Comparison of ENCODE assay signal across 22 cellular contexts in genomic region chr15:65918357-65918920, GRCh38. TPM values are rescaled to one million over a fixed set of nuclear protein-coding genes. Genes with fewer than 3 reads are reported as not detected.
A peak's percentile ranks its signal among the peaks of the same experiment; 100 is the strongest.
DNase-seq lines count a peak whose midpoint lies in the region; ATAC-seq, FAIRE-seq and TF ChIP-seq lines count a peak whose summit lies in the region.
"Had no signal": no experiment of that assay in that cellular context is flagged by ENCODE, and none has a peak within 500 bp of the region (broad histone marks: within the 10 kb centered on the region; RNA-seq: fewer than 3 reads in every experiment).

No MANE protein-coding gene starts in this region.

- no peaks in the 10 kb centered on the region for H3K27me3 ChIP-seq in GM12878 (replicated peaks in 1 of 2; ENCODE audit: control insufficient read depth in 2 of 2, insufficient read depth in 2 of 2, low read length in 1 of 2)
- no peaks in the 10 kb centered on the region for H3K27me3 ChIP-seq in small intestine (ENCODE audit: control insufficient read depth in 2 of 2, insufficient read depth in 2 of 2, low read length in 2 of 2)
- H3K27me3 ChIP-seq: brain microvascular endothelial cell, heart left ventricle, uterus had no signal

- POLR2A ChIA-PET in HEK293 (lab: Yijun Ruan, JAX): no interaction called here
- POLR2A ChIA-PET in GM12878 (lab: Charles Lee): interaction anchor here (0.7 to 3.1 kb wide), 5 partner anchors 14 to 131 kb away, joined by 5 to 19 read pairs (median 13); partner anchors contain the start of gene RAB11A

- TF ChIP-seq CTCF in HEK293 (tag by site-specific recombination; IDR thresholded peaks at IDR 0.05): no peak
- TF ChIP-seq CTCF in GM12878 (IDR thresholded peaks at IDR 0.05 in 2 of 3, conservative IDR thresholded peaks at IDR 0.05 in 1 of 3; ENCODE audit: control insufficient read depth in 2 of 3, extremely low read depth in 1 of 3, insufficient read depth in 1 of 3, low read depth in 3 of 3, low read length in 3 of 3): no peak

- no peaks in the 10 kb centered on the region for H3K79me2 ChIP-seq in GM12878 (ENCODE audit: control insufficient read depth, insufficient read depth, low read length)

- no peaks in the 10 kb centered on the region for H3K9me3 ChIP-seq in HEK293 (ENCODE audit: control insufficient read depth, insufficient read depth, low read depth, low read length)
- H3K9me3 ChIP-seq in GM12878 (replicated peaks; ENCODE audit: control insufficient read depth, insufficient read depth, low read length): no peaks in the 10 kb centered on the region
- H3K9me3 ChIP-seq in small intestine (ENCODE audit: control insufficient read depth, low read depth): no peaks in the 10 kb centered on the region
- H3K9me3 ChIP-seq: heart left ventricle, thoracic aorta, uterus had no signal

- peak overlapping the region in 1 of 2 donors; percentile 49 for H3K4me3 Mint-ChIP-seq in stimulated activated naive CD8-positive, alpha-beta T cell treated with anti-CD3 and anti-CD28 coated beads, Interleukin-15, amount 100 ng/mL, for 72 hours

- CTCF ChIA-PET in HEK293 (lab: Yijun Ruan, JAX): interaction anchor here (0.6 to 1.5 kb wide), 3 partner anchors 61 to 333 kb away, joined by 3 to 4 read pairs (median 3); no protein-coding TSS in a partner anchor
- CTCF ChIA-PET in GM12878 (lab: Yijun Ruan, JAX): interaction anchor here (0.7 to 4.5 kb wide), 13 partner anchors 8 to 167 kb away, joined by 3 to 42 read pairs (median 5); no protein-coding TSS in a partner anchor

- H3K4me1 ChIP-seq in HEK293 (ENCODE audit: control insufficient read depth, insufficient read depth, low read length) (no peaks in the 10 kb centered on the region), GM12878 (ENCODE audit: control insufficient read depth, insufficient read depth, low read length) (peaks cover 72% of the 10 kb centered on the region), small intestine (ENCODE audit: control insufficient read depth in 2 of 2, insufficient read depth in 1 of 2, low read depth in 1 of 2, low read length in 1 of 2) (no peaks in the 10 kb centered on the region)
- H3K4me1 ChIP-seq: uterus had no signal

- no peaks in the 10 kb centered on the region for H3K36me3 Mint-ChIP-seq in activated naive CD4-positive, alpha-beta T cell treated with anti-CD3 and anti-CD28 coated beads, Interleukin-2, amount 50 U/mL, for 72 hours

- peak; percentile 36 to 39 for ATAC-seq in activated naive CD4-positive, alpha-beta T cell treated with anti-CD3 and anti-CD28 coated beads, Interleukin-2, amount 50 U/mL, for 72 hours
- no peak for ATAC-seq in GM12878
- no peak for ATAC-seq in stimulated activated naive CD8-positive, alpha-beta T cell treated with anti-CD3 and anti-CD28 coated beads, Interleukin-15, amount 100 ng/mL, for 72 hours
- ATAC-seq: heart left ventricle had no signal

- H3K4me3 ChIP-seq in HEK293 (ENCODE audit: low read depth, low read length) (no peak overlapping the region), GM12878 (no peak overlapping the region), small intestine (ENCODE audit: low read depth in 1 of 2, low read length in 2 of 2) (no peak overlapping the region)
- H3K4me3 ChIP-seq: heart left ventricle, thoracic aorta, uterus had no signal

- no peak for TF ChIP-seq POLR2A in GM12878 (IDR thresholded peaks at IDR 0.05; ENCODE audit: low read depth, low read length)

- DNase-seq in activated naive CD4-positive, alpha-beta T cell treated with anti-CD3 and anti-CD28 coated beads, Interleukin-2, amount 50 U/mL, for 72 hours (ENCODE audit: low spot score in 2 of 2): no peak
- no peak for DNase-seq in activated naive CD4-positive, alpha-beta T cell treated with Interleukin-2 at 50 U/mL for 16 hours
- DNase-seq in GM12878 (ENCODE audit: low read depth, low spot score) (peak; percentile 51), NCI-H1092 treated with DMSO at 0.1 percent for 48 hours (lab: John Stamatoyannopoulos, UW) (no peak), small intestine (no peak)
- DNase-seq in stimulated activated naive CD8-positive, alpha-beta T cell treated with anti-CD3 and anti-CD28 coated beads, Interleukin-15, amount 100 ng/mL, for 72 hours: no peak
- DNase-seq: brain microvascular endothelial cell; effector CD4-positive, alpha-beta T cell; erythroblast; foreskin fibroblast; heart left ventricle; kidney glomerular epithelial cell; mammary epithelial cell; NCI-H2081 treated with DMSO at 0.1 percent for 48 hours; occipital lobe; OCI-M1; stimulated activated CD4-positive, alpha-beta T cell treated with anti-CD3 and anti-CD28 coated beads, Interleukin-1b, Interleukin-23, amount 100 ng/mL, for 48 hours; T1000; uterus had no signal

- BruUV-seq in GM12878 (replicated peaks; lab: Mats Ljungman, UMichigan): no TSS peak

- H2AFZ ChIP-seq in GM12878 (ENCODE audit: control insufficient read depth, low read depth, low read length): no peak overlapping the region

- no peak overlapping the region for H3K4me2 ChIP-seq in GM12878 (ENCODE audit: control insufficient read depth, insufficient read depth)

- H3K9me3 Mint-ChIP-seq in activated naive CD4-positive, alpha-beta T cell treated with anti-CD3 and anti-CD28 coated beads, Interleukin-2, amount 50 U/mL, for 72 hours: no peaks in the 10 kb centered on the region
- no peaks in the 10 kb centered on the region for H3K9me3 Mint-ChIP-seq in stimulated activated naive CD8-positive, alpha-beta T cell treated with anti-CD3 and anti-CD28 coated beads, Interleukin-15, amount 100 ng/mL, for 72 hours

- FAIRE-seq in GM12878 (lab: Jason Lieb, UNC) (no peak), small intestine (lab: Jason Lieb, UNC) (no peak)
- FAIRE-seq: D721Med had no signal

- no peak; the same call in 1 of the 2 replicates for TF ChIP-seq RAD21 in GM12878 (IDR thresholded peaks at IDR 0.05; ENCODE audit: insufficient read depth, low read depth, low read length)

- TF ChIP-seq EP300 in GM12878 (IDR thresholded peaks at IDR 0.05; ENCODE audit: borderline replicate concordance in 1 of 2, control insufficient read depth in 1 of 2, low read depth in 2 of 2, low read length in 2 of 2): 0 out of 4 replicates have a peak, but pooled peaks of 1 of the 2 experiments have one; percentile 16

- H3K9ac ChIP-seq in GM12878 (ENCODE audit: control insufficient read depth, insufficient read depth, low read length): no peak overlapping the region

- RAD21 ChIA-PET in GM12878 (lab: Charles Lee; ENCODE audit: unreplicated experiment): interaction anchor here (0.8 to 3.7 kb wide), 8 partner anchors 9 to 247 kb away, joined by 3 to 37 read pairs (median 12); partner anchors contain the start of gene RAB11A

- WGBS in GM12878 (ENCODE audit: insufficient coverage, insufficient replicate concordance, low lambda C conversion rate, missing lambda C conversion rate): 2% methylated on average over 3 of the region's 3 CpGs
- 80 to 93% (median 84%) methylated on average over 3 of the region's 3 CpGs for WGBS in small intestine, 3 donors

- in situ Hi-C loops in GM12878 (cut with MboI): no loop called here

- intact Hi-C loops in GM12878 (cut with micrococcal nuclease; ENCODE audit: unreplicated experiment): no loop called here

- H3K36me3 ChIP-seq in HEK293 (ENCODE audit: control insufficient read depth in 2 of 2, insufficient read depth in 1 of 2, low read length in 2 of 2) (peaks cover 0 to 18% of the 10 kb centered on the region in 2 experiments; a peak in 1 of 3 replicates), GM12878 (ENCODE audit: control insufficient read depth in 2 of 2, insufficient read depth in 2 of 2, low read length in 1 of 2) (peaks cover 0 to 1% of the 10 kb centered on the region in 2 experiments; a peak in 2 of 4 replicates), small intestine (ENCODE audit: control insufficient read depth in 2 of 2, insufficient read depth in 2 of 2, low read length in 2 of 2) (no peaks in the 10 kb centered on the region)
- H3K36me3 ChIP-seq: brain microvascular endothelial cell, thoracic aorta, uterus had no signal

- H4K20me1 ChIP-seq in GM12878 (ENCODE audit: control insufficient read depth, insufficient read depth): no peaks in the 10 kb centered on the region

- peak overlapping the region in 1 of 2 donors; percentile 19 for H3K27ac Mint-ChIP-seq in activated naive CD4-positive, alpha-beta T cell treated with anti-CD3 and anti-CD28 coated beads, Interleukin-2, amount 50 U/mL, for 72 hours
- peak overlapping the region; percentile 61 to 85 for H3K27ac Mint-ChIP-seq in stimulated activated naive CD8-positive, alpha-beta T cell treated with anti-CD3 and anti-CD28 coated beads, Interleukin-15, amount 100 ng/mL, for 72 hours

- SMC1A ChIA-PET in GM12878 (lab: Charles Lee; ENCODE audit: uncharacterized antibody, unreplicated experiment): interaction anchor here (0.9 to 6.6 kb wide), 11 partner anchors 10 to 373 kb away, joined by 3 to 70 read pairs (median 9); partner anchors contain the start of gene RAB11A

- H3K27ac ChIP-seq in HEK293 (ENCODE audit: extremely low read depth, low read depth, low read length): no peak overlapping the region
- peak overlapping the region; percentile 85 for H3K27ac ChIP-seq in GM12878 (ENCODE audit: control insufficient read depth, insufficient read depth)
- H3K27ac ChIP-seq in small intestine (ENCODE audit: low read depth in 1 of 2, low read length in 1 of 2): no peak overlapping the region
- H3K27ac ChIP-seq: brain microvascular endothelial cell, heart left ventricle, thoracic aorta, uterus had no signal

- H3K4me1 Mint-ChIP-seq in stimulated activated naive CD8-positive, alpha-beta T cell treated with anti-CD3 and anti-CD28 coated beads, Interleukin-15, amount 100 ng/mL, for 72 hours: peaks cover 52% of the 10 kb centered on the region

- H3K27me3 Mint-ChIP-seq in stimulated activated naive CD8-positive, alpha-beta T cell treated with anti-CD3 and anti-CD28 coated beads, Interleukin-15, amount 100 ng/mL, for 72 hours: no peaks in the 10 kb centered on the region

RNA-seq across cellular contexts. Expression of gene RAB11A, which starts 49.1 kb away (rescaled TPM):
- 100 to 1,000 TPM; 133 to 188 TPM for total RNA-seq in activated naive CD4-positive, alpha-beta T cell treated with anti-CD3 and anti-CD28 coated beads, Interleukin-2, amount 50 U/mL, for 72 hours
- total RNA-seq in GM12878 (2013; cell fraction: nucleolus; rRNA removed): 70.8 and 70.9 TPM in 2 replicates
- total RNA-seq in GM12878 (2014; rRNA removed) (128 and 141 TPM in 2 replicates), GM12878 (2014; rRNA removed; fragmentation: Illumina TruSeq; extraction: Trizol) (148 and 152 TPM in 2 replicates), GM12878 (2021) (182 and 204 TPM in 2 replicates)
- 108 TPM for polyA plus RNA-seq in GM12878 (2011; ENCODE audit: low read depth)
- polyA plus RNA-seq in GM12878 (2011; rRNA removed) (387 and 412 TPM in 2 replicates), GM12878 (2014; fragmentation: Illumina TruSeq; extraction: Trizol) (274 and 338 TPM in 2 replicates), GM12878 (2014; fragmentation: Nextera tagmentation; extraction: Ambion mirVana) (100 to 1,000 TPM; 155 to 179 TPM), GM12878 (2014; rRNA removed) (218 and 266 TPM in 2 replicates), GM12878 (2016; fragmentation: Nextera tagmentation; extraction: Ambion mirVana) (100 to 1,000 TPM; 275 to 291 TPM), small intestine (100 to 1,000 TPM; 193 to 225 (median 220) TPM)
- 245 and 314 TPM in 2 replicates for polyA plus RNA-seq in GM12878 (2011; cell fraction: cytosol; rRNA removed)
- polyA plus RNA-seq in GM12878 (2011; cell fraction: nucleus; rRNA removed): 170 and 179 TPM in 2 replicates
- polyA plus RNA-seq in GM12878 (2012): 175 and 233 TPM in 2 replicates
- 143 and 310 TPM in 2 replicates for polyA minus RNA-seq in GM12878 (2011; rRNA and poly(A)+ RNA removed)
- polyA minus RNA-seq in GM12878 (2011; cell fraction: cytosol; rRNA and poly(A)+ RNA removed): 48.4 and 63.4 TPM in 2 replicates
- 14.7 and 27.4 TPM in 2 replicates for polyA minus RNA-seq in GM12878 (2011; cell fraction: nucleus; rRNA and poly(A)+ RNA removed)

Comparison
In these comparisons a context has a peak if more than half of its experiments do, and no peak if none do; other contexts are left out.
1. ATAC-seq: peak in activated naive CD4-positive, alpha-beta T cell treated with anti-CD3 and anti-CD28 coated beads, Interleukin-2, amount 50 U/mL, for 72 hours (2 of 2); none in GM12878 (single experiment) and stimulated activated naive CD8-positive, alpha-beta T cell treated with anti-CD3 and anti-CD28 coated beads, Interleukin-15, amount 100 ng/mL, for 72 hours (single experiment).